18 cellular contexts compared by ENCODE assay signal in the genomic region with DNA sequence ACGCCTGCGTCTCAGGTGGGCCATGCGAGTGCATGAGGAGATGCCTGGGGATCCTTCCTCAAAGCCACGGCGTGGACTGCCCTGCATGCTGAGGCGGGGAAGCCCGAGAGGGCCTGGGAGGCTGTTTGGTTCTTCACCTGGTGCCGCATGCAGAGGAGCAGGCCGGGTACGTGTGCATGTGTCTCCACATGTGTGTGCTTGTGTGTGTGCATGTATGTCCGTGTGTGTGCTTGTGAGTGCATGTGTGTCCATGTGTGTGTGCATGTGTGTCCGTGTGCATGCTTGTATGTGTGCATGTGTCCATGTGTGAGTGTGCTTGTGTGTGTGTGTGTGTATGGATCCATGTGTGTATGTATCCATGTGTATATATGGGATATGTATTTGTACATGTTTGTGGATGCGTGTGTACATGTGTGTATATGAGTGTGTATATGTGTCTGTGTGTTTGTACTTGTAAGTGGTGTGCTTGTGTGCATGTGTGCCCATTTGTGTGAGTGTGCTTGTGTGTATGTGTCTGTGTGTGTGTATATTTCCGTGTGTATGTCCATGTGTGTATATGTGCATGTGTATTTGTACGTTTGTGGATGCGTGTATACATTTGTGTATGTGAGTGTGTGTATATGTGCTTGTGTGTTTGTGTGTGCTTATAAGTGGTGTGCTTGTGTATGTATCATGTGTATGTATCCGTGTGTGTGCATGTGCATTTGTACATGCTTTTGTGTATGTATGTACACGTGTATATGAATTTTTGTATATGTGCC.
DNase-seq lines count a peak whose midpoint lies in the region; ATAC-seq and TF ChIP-seq lines count a peak whose summit lies in the region.
"Had no signal": no experiment of that assay in that cellular context is flagged by ENCODE, and none has a peak within 500 bp of the region (broad histone marks: within the 10 kb centered on the region; RNA-seq: fewer than 3 reads in every experiment).

No MANE protein-coding gene starts in this region.

- TF ChIP-seq EP300 in suprapubic skin (IDR thresholded peaks at IDR 0.05) (no peak), gastroesophageal sphincter (IDR thresholded peaks at IDR 0.05) (no peak)

- H3K27ac ChIP-seq in WERI-Rb-1 (no peak overlapping the region), suprapubic skin (no peak overlapping the region), gastroesophageal sphincter (no peak overlapping the region)
- H3K27ac ChIP-seq: SJCRH30 had no signal

- H3K4me1 ChIP-seq in suprapubic skin (no peaks in the 10 kb centered on the region), gastroesophageal sphincter (peaks cover 0 to 8% (median 0%) of the 10 kb centered on the region in 3 donors)

- H3K9me3 ChIP-seq in WERI-Rb-1 (ENCODE audit: severe bottlenecking) (no peaks in the 10 kb centered on the region), suprapubic skin (no peaks in the 10 kb centered on the region), gastroesophageal sphincter (no peaks in the 10 kb centered on the region)
- H3K9me3 ChIP-seq: Caco-2, SJCRH30 had no signal

- no peaks in the 10 kb centered on the region for H3K27me3 Mint-ChIP-seq in activated naive CD4-positive, alpha-beta T cell treated with anti-CD3 and anti-CD28 coated beads, Interleukin-2, amount 50 U/mL, for 24 hours
- H3K27me3 Mint-ChIP-seq in stimulated activated memory B cell treated with anti-CD40 and anti-IgM and Interleukin-4, amounts not matched to agents 10 μg/mL and 1 μg/mL and 100 μg/mL, for 72 hours, result peaks cover 27% of the 10 kb centered on the region
- H3K27me3 Mint-ChIP-seq: CD4-positive, alpha-beta T cell had no signal

- ATAC-seq in GM19397 (IDR thresholded peaks at IDR 0.05; ENCODE audit: unreplicated experiment), result no peak
- ATAC-seq in gastroesophageal sphincter, result no peak
- ATAC-seq in stimulated activated memory B cell treated with anti-CD40 and anti-IgM and Interleukin-4, amounts not matched to agents 10 μg/mL and 1 μg/mL and 100 μg/mL, for 72 hours, result no peak

- 94% methylated on average over 10 of the region's 18 CpGs for WGBS in suprapubic skin
- WGBS in gastroesophageal sphincter (ENCODE audit: low coverage in 1 of 2), 2 donors, result 87 to 88% methylated on average over 6 to 10 of the region's 18 CpGs

- no peak for DNase-seq in activated naive CD4-positive, alpha-beta T cell (lab: John Stamatoyannopoulos, UW)
- DNase-seq in WERI-Rb-1, result peak; percentile 4
- DNase-seq in mesenteric fat pad (ENCODE audit: low spot score), result peak; percentile 60
- DNase-seq in suprapubic skin (ENCODE audit: low spot score in 2 of 2), result peak; percentile 26 to 48
- DNase-seq: Caco-2; CD4-positive, alpha-beta T cell; DMS153; GF-D8; HFFc6; NCI-H1417; NCI-H187; NCI-H345; NCI-H526; SJCRH30 had no signal

- no peaks in the 10 kb centered on the region for H3K36me3 Mint-ChIP-seq in activated naive CD4-positive, alpha-beta T cell treated with anti-CD3 and anti-CD28 coated beads, Interleukin-2, amount 50 U/mL, for 24 hours
- no peaks in the 10 kb centered on the region for H3K36me3 Mint-ChIP-seq in stimulated activated memory B cell treated with anti-CD40 and anti-IgM and Interleukin-4, amounts not matched to agents 10 μg/mL and 1 μg/mL and 100 μg/mL, for 72 hours

- H3K27me3 ChIP-seq in WERI-Rb-1 (ENCODE audit: insufficient read depth, low read depth, severe bottlenecking), result no peaks in the 10 kb centered on the region
- no peaks in the 10 kb centered on the region for H3K27me3 ChIP-seq in suprapubic skin
- peaks cover 4% of the 10 kb centered on the region for H3K27me3 ChIP-seq in gastroesophageal sphincter
- H3K27me3 ChIP-seq: SJCRH30 had no signal

- H3K4me1 Mint-ChIP-seq in activated naive CD4-positive, alpha-beta T cell treated with anti-CD3 and anti-CD28 coated beads, Interleukin-2, amount 50 U/mL, for 24 hours, result peaks cover 8% of the 10 kb centered on the region
- H3K4me1 Mint-ChIP-seq in stimulated activated memory B cell treated with anti-CD40 and anti-IgM and Interleukin-4, amounts not matched to agents 10 μg/mL and 1 μg/mL and 100 μg/mL, for 72 hours, result no peaks in the 10 kb centered on the region

- TF ChIP-seq CTCF in WERI-Rb-1 (IDR thresholded peaks at IDR 0.05; ENCODE audit: low read depth, low read length) (no peak), suprapubic skin (IDR thresholded peaks at IDR 0.05) (no peak), gastroesophageal sphincter (IDR thresholded peaks at IDR 0.05) (no peak)

- TF ChIP-seq POLR2A in suprapubic skin (IDR thresholded peaks at IDR 0.05) (no peak), gastroesophageal sphincter (IDR thresholded peaks at IDR 0.05) (no peak)

- peak overlapping the region; percentile 20 for H3K27ac Mint-ChIP-seq in activated naive CD4-positive, alpha-beta T cell treated with anti-CD3 and anti-CD28 coated beads, Interleukin-2, amount 50 U/mL, for 24 hours
- no peak overlapping the region for H3K27ac Mint-ChIP-seq in stimulated activated memory B cell treated with anti-CD40 and anti-IgM and Interleukin-4, amounts not matched to agents 10 μg/mL and 1 μg/mL and 100 μg/mL, for 72 hours
- H3K27ac Mint-ChIP-seq: CD4-positive, alpha-beta T cell; HFFc6 had no signal

- H3K36me3 ChIP-seq in WERI-Rb-1, result no peaks in the 10 kb centered on the region
- H3K36me3 ChIP-seq in suprapubic skin, result no peaks in the 10 kb centered on the region
- no peaks in the 10 kb centered on the region for H3K36me3 ChIP-seq in gastroesophageal sphincter
- H3K36me3 ChIP-seq: SJCRH30 had no signal

- no peak overlapping the region for H3K4me3 Mint-ChIP-seq in activated naive CD4-positive, alpha-beta T cell treated with anti-CD3 and anti-CD28 coated beads, Interleukin-2, amount 50 U/mL, for 24 hours
- no peak overlapping the region for H3K4me3 Mint-ChIP-seq in stimulated activated memory B cell treated with anti-CD40 and anti-IgM and Interleukin-4, amounts not matched to agents 10 μg/mL and 1 μg/mL and 100 μg/mL, for 72 hours
- H3K4me3 Mint-ChIP-seq: CD4-positive, alpha-beta T cell; HFFc6 had no signal

- H3K9me3 Mint-ChIP-seq in activated naive CD4-positive, alpha-beta T cell treated with anti-CD3 and anti-CD28 coated beads, Interleukin-2, amount 50 U/mL, for 24 hours, result no peaks in the 10 kb centered on the region
- peaks cover 9% of the 10 kb centered on the region for H3K9me3 Mint-ChIP-seq in stimulated activated memory B cell treated with anti-CD40 and anti-IgM and Interleukin-4, amounts not matched to agents 10 μg/mL and 1 μg/mL and 100 μg/mL, for 72 hours
- H3K9me3 Mint-ChIP-seq: CD4-positive, alpha-beta T cell; HFFc6 had no signal

- H3K4me3 ChIP-seq in WERI-Rb-1 (ENCODE audit: low read depth, low read length), result no peak overlapping the region
- H3K4me3 ChIP-seq in suprapubic skin, result no peak overlapping the region
- no peak overlapping the region for H3K4me3 ChIP-seq in gastroesophageal sphincter
- H3K4me3 ChIP-seq: SJCRH30 had no signal

Comparison
In these comparisons a context has a peak if more than half of its experiments do, and no peak if none do; other contexts are left out.
1. DNase-seq: peak in WERI-Rb-1 (single experiment), mesenteric fat pad (single experiment) and suprapubic skin (2 of 2); none in activated naive CD4-positive, alpha-beta T cell (0 of 4).